In the genomic region with DNA sequence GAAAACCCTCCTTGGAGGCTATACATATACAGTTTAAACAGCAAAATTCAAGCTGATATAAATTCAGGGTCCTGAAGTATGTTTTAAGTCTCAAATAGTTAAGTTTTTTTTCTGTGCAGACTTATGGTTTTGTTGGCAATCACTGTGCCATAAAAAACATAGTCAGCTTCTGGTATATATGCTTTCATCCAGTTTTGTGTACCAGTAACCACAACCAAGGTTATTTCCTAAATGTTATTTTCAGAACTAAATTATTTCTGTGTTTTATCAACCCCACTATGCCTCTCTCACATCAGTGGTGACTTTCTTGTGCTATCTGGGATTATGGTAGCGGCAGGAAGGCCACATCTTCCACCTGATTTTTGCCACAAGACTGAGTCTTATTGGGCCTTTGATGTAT, we compare ENCODE assay signal across 11 cellular contexts.
"Had no signal": no experiment of that assay in that cellular context is flagged by ENCODE, and none has a peak within 500 bp of the region (broad histone marks: within the 10 kb centered on the region; RNA-seq: fewer than 3 reads in every experiment).

No MANE protein-coding gene starts in this region.

- H3K9ac ChIP-seq: GM23248 had no signal

- ATAC-seq: GM23338, HCT116 had no signal

- H2AFZ ChIP-seq: GM23248, GM23338 had no signal

- FAIRE-seq: H1, H54 had no signal

- H3K4me1 ChIP-seq: HAP-1 had no signal

- H3K27ac ChIP-seq: GM23248 had no signal

- H3K36me3 ChIP-seq: HAP-1 had no signal

- H3K9me3 ChIP-seq: HAP-1 had no signal

- H3K4me2 ChIP-seq: GM23338 had no signal

- DNase-seq: GM23248, GOT3, H7, H9, HCEC 1CT, HFFc6 had no signal

- H3K4me3 ChIP-seq: GM23248, GM23338, HAP-1 had no signal
